In the genomic region with DNA sequence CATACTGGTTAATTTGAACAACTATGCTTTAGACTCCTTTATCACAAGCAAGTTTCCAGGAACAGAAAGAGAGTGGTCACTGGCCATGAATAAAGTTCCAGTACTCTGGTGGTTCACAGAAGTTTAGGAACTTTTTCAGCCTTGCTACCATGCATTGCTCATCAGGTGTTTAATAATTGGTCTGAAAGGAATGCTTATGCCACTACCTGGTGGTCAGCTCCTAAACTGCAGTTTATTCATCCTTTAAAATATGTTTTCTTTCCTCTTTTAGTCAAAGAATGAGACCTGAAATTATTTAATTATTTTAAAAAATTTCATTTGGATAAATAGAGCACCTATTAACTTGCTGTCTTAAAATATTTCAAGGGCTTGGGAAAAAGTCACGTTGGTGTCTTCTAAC, we compare ENCODE assay signal across 13 cellular contexts.
DNase-seq lines count a peak whose midpoint lies in the region; ATAC-seq, FAIRE-seq and TF ChIP-seq lines count a peak whose summit lies in the region.
"Had no signal": no experiment of that assay in that cellular context is flagged by ENCODE, and none has a peak within 500 bp of the region (broad histone marks: within the 10 kb centered on the region; RNA-seq: fewer than 3 reads in every experiment).

No MANE protein-coding gene starts in this region.

- H3K79me2 ChIP-seq in HepG2 (ENCODE audit: insufficient read depth, low read length) = no peaks in the 10 kb centered on the region

- H3K4me3 ChIP-seq in brain microvascular endothelial cell (ENCODE audit: low read depth, low read length) = no peak overlapping the region
- H3K4me3 ChIP-seq in HepG2 (replicated peaks in 1 of 3; ENCODE audit: insufficient read depth in 1 of 3, low read depth in 2 of 3, low read length in 3 of 3) = no peak overlapping the region
- H3K4me3 ChIP-seq in colonic mucosa = no peak overlapping the region
- H3K4me3 ChIP-seq: K562, psoas muscle had no signal

- no peak for TF ChIP-seq RAD21 in HepG2 (CRISPR knock-in tag; IDR thresholded peaks at IDR 0.05)

- intact Hi-C loops in HepG2 (cut with micrococcal nuclease; ENCODE audit: unreplicated experiment) = loop anchor here (1.0 kb wide), 1 partner anchor 65 kb away; no protein-coding TSS in a partner anchor
- intact Hi-C loops in colonic mucosa (cut with DNase I) = no loop called here

- POLR2A ChIA-PET in HepG2 (lab: Yijun Ruan, JAX) = no interaction called here

- no peaks in the 10 kb centered on the region for H3K27me3 Mint-ChIP-seq in HFFc6 (ENCODE audit: insufficient read depth)
- H3K27me3 Mint-ChIP-seq: activated naive CD8-positive, alpha-beta T cell treated with anti-CD3 and anti-CD28 coated beads, Interleukin-2, amount 10 ng/mL, durations not matched to agents 7 days and 5 days had no signal

- H3K4me3 Mint-ChIP-seq in HFFc6 = no peak overlapping the region
- H3K4me3 Mint-ChIP-seq: activated naive CD8-positive, alpha-beta T cell treated with anti-CD3 and anti-CD28 coated beads, Interleukin-2, amount 10 ng/mL, durations not matched to agents 7 days and 5 days; stimulated activated naive B cell treated with anti-CD40 and anti-IgM and Interleukin-4, amounts not matched to agents 10 μg/mL and 1 μg/mL and 100 μg/mL, for 72 hours had no signal

- peak; percentile 47 for ATAC-seq in HG03354 (IDR thresholded peaks at IDR 0.05; ENCODE audit: poor library complexity, severe bottlenecking, unreplicated experiment)
- ATAC-seq in HepG2 = peak; percentile 59; the same call in 2 of the 3 replicates
- ATAC-seq in HG03045 (IDR thresholded peaks at IDR 0.05; ENCODE audit: unreplicated experiment) = no peak
- ATAC-seq: K562; psoas muscle; stimulated activated naive B cell treated with anti-CD40 and anti-IgM and Interleukin-4, amounts not matched to agents 10 μg/mL and 1 μg/mL and 100 μg/mL, for 72 hours had no signal

- TF ChIP-seq CTCF in brain microvascular endothelial cell (IDR thresholded peaks at IDR 0.05; ENCODE audit: low read depth, low read length, missing control alignments) (peak; percentile 35), HepG2 (CRISPR knock-in tag; IDR thresholded peaks at IDR 0.05) (peak; percentile 19; the same call in 1 of the 2 replicates), colonic mucosa (IDR thresholded peaks at IDR 0.05) (no peak), HFFc6 (IDR thresholded peaks at IDR 0.05) (no peak)

- no peak overlapping the region for H2AFZ ChIP-seq in HepG2 (ENCODE audit: low read length)

- in situ Hi-C loops in ACHN (cut with HindIII; ENCODE audit: low pct_ligation_motif_present, low pct_unique_long_range_greater_than_20kb, low sequenced_read_pairs) = no loop called here
- in situ Hi-C loops in brain microvascular endothelial cell (cut with HindIII; ENCODE audit: low pct_ligation_motif_present, low sequenced_read_pairs) = no loop called here
- in situ Hi-C loops in HepG2 (cut with HindIII; ENCODE audit: extremely low pct_ligation_motif_present, low pct_unique_long_range_greater_than_20kb) = no loop called here
- in situ Hi-C loops in KBM-7 (cut with MboI; ENCODE audit: low pct_unique_long_range_greater_than_20kb, low sequenced_read_pairs) = no loop called here

- no peaks in the 10 kb centered on the region for H3K36me3 Mint-ChIP-seq in HFFc6 (ENCODE audit: low read depth)
- H3K36me3 Mint-ChIP-seq: activated naive CD8-positive, alpha-beta T cell treated with anti-CD3 and anti-CD28 coated beads, Interleukin-2, amount 10 ng/mL, durations not matched to agents 7 days and 5 days; stimulated activated naive B cell treated with anti-CD40 and anti-IgM and Interleukin-4, amounts not matched to agents 10 μg/mL and 1 μg/mL and 100 μg/mL, for 72 hours had no signal

- H3K9ac ChIP-seq in HepG2 (ENCODE audit: insufficient read depth, low read depth, low read length) (no peak overlapping the region), colonic mucosa (ENCODE audit: low read depth in 2 of 2, low read length in 2 of 2) (no peak overlapping the region)

- TF ChIP-seq EP300 in HepG2 (IDR thresholded peaks at IDR 0.05; ENCODE audit: low read depth in 2 of 2, low read length in 2 of 2) (no peak), HepG2 (CRISPR knock-in tag; IDR thresholded peaks at IDR 0.05; ENCODE audit: borderline replicate concordance) (no peak)

- CTCF ChIA-PET in HepG2 (lab: Yijun Ruan, JAX; ENCODE audit: low intra/inter-chr PET ratio, low total read pairs) = interaction anchor here (1.0 to 1.4 kb wide), 3 partner anchors 20 to 65 kb away, joined by 3 to 4 read pairs (median 3); no protein-coding TSS in a partner anchor

- H3K9me3 Mint-ChIP-seq in HFFc6 = peaks cover 20% of the 10 kb centered on the region
- H3K9me3 Mint-ChIP-seq: activated naive CD8-positive, alpha-beta T cell treated with anti-CD3 and anti-CD28 coated beads, Interleukin-2, amount 10 ng/mL, durations not matched to agents 7 days and 5 days; stimulated activated naive B cell treated with anti-CD40 and anti-IgM and Interleukin-4, amounts not matched to agents 10 μg/mL and 1 μg/mL and 100 μg/mL, for 72 hours had no signal

- H4K20me1 ChIP-seq in HepG2 (ENCODE audit: insufficient read depth, low read length) = no peaks in the 10 kb centered on the region

- H3K27me3 ChIP-seq in brain microvascular endothelial cell (replicated peaks) (no peaks in the 10 kb centered on the region), HepG2 (ENCODE audit: control insufficient read depth in 1 of 2, insufficient read depth in 2 of 2, low read length in 2 of 2) (no peaks in the 10 kb centered on the region), colonic mucosa (no peaks in the 10 kb centered on the region)

- H3K27ac ChIP-seq in brain microvascular endothelial cell (no peak overlapping the region), HepG2 (ENCODE audit: extremely low read length, insufficient read depth, low read length) (no peak overlapping the region), colonic mucosa (no peak overlapping the region)
- H3K27ac ChIP-seq: psoas muscle had no signal

- no TSS peak for BruUV-seq in HepG2 (replicated peaks; lab: Mats Ljungman, UMichigan)

- no peaks in the 10 kb centered on the region for H3K4me1 Mint-ChIP-seq in HFFc6 (ENCODE audit: low read depth)
- H3K4me1 Mint-ChIP-seq: stimulated activated naive B cell treated with anti-CD40 and anti-IgM and Interleukin-4, amounts not matched to agents 10 μg/mL and 1 μg/mL and 100 μg/mL, for 72 hours had no signal

- no peak for TF ChIP-seq POLR2A in HepG2 (IDR thresholded peaks at IDR 0.05; ENCODE audit: insufficient read depth in 1 of 2, low read depth in 2 of 2, low read length in 2 of 2)

- H3K27ac Mint-ChIP-seq in HFFc6 = no peak overlapping the region
- H3K27ac Mint-ChIP-seq: activated naive CD8-positive, alpha-beta T cell treated with anti-CD3 and anti-CD28 coated beads, Interleukin-2, amount 10 ng/mL, durations not matched to agents 7 days and 5 days; stimulated activated naive B cell treated with anti-CD40 and anti-IgM and Interleukin-4, amounts not matched to agents 10 μg/mL and 1 μg/mL and 100 μg/mL, for 72 hours had no signal

- H3K36me3 ChIP-seq in brain microvascular endothelial cell (replicated peaks) (no peaks in the 10 kb centered on the region), HepG2 (replicated peaks in 1 of 2; ENCODE audit: control insufficient read depth in 1 of 2, insufficient read depth in 2 of 2, low read length in 2 of 2) (no peaks in the 10 kb centered on the region), colonic mucosa (no peaks in the 10 kb centered on the region)

- 0% methylated on average over 1 of the region's 1 CpG for WGBS in HepG2 (ENCODE audit: low lambda C conversion rate)

- no peak for FAIRE-seq in HepG2 (lab: Jason Lieb, UNC)
- FAIRE-seq: K562 had no signal

- H3K9me3 ChIP-seq in HepG2 (ENCODE audit: low read length) = no peaks in the 10 kb centered on the region
- H3K9me3 ChIP-seq in colonic mucosa = no peaks in the 10 kb centered on the region
- H3K9me3 ChIP-seq: psoas muscle had no signal

- H3K4me2 ChIP-seq in HepG2 (ENCODE audit: low read depth, low read length) = no peak overlapping the region

- H3K4me1 ChIP-seq in HepG2 (ENCODE audit: insufficient read depth, low read length) (no peaks in the 10 kb centered on the region), colonic mucosa (no peaks in the 10 kb centered on the region)
- H3K4me1 ChIP-seq: psoas muscle had no signal

- DNase-seq in ACHN (peak; percentile 6), brain microvascular endothelial cell (no peak), HepG2 (ENCODE audit: low spot score) (no peak), colonic mucosa (no peak), KBM-7 (no peak), HFFc6 (no peak)
- DNase-seq: activated naive CD8-positive, alpha-beta T cell treated with anti-CD3 and anti-CD28 coated beads, Interleukin-2, amount 10 ng/mL, durations not matched to agents 7 days and 5 days; effector CD4-positive, alpha-beta T cell; psoas muscle; stimulated activated naive B cell treated with anti-CD40 and anti-IgM and Interleukin-4, amounts not matched to agents 10 μg/mL and 1 μg/mL and 100 μg/mL, for 72 hours had no signal

TF ChIP-seq in HepG2, 621 proteins besides CTCF, POLR2A, EP300 and RAD21:
- TF ChIP-seq TOE1 (CRISPR knock-in tag; IDR thresholded peaks at IDR 0.05) (no peak), STAG1 (CRISPR knock-in tag; IDR thresholded peaks at IDR 0.05) (peak; percentile 40; the same call in 1 of the 2 replicates), ZNF75D (CRISPR knock-in tag; IDR thresholded peaks at IDR 0.05; ENCODE audit: borderline replicate concordance) (no peak)
TF ChIP-seq in HepG2: peak in this region for 1.

Comparison
In these comparisons a context has a peak if more than half of its experiments do, and no peak if none do; other contexts are left out.
1. CTCF ChIP-seq: peak in brain microvascular endothelial cell (single experiment) and HepG2 (single experiment); none in colonic mucosa (single experiment) and HFFc6 (single experiment).